In the genomic region with DNA sequence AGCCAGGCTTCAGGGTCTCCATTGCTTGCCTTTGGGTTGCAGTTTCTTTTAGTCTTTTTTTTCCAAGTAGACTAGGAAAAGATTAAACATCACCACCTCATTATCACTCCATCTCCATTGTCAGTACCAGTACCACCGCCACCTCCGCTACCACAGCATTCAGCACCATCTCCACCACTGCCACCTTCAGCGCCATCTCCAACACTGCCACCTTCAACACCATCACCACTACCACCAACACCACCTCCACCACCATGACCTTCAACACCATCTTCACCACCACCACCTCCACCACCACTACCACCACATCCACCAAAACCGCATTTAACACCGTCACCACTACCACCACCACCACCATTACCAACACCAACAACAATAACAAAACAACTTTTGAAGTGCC, we compare ENCODE assay signal across 29 cellular contexts.
"Had no signal": no experiment of that assay in that cellular context is flagged by ENCODE, and none has a peak within 500 bp of the region (broad histone marks: within the 10 kb centered on the region; RNA-seq: fewer than 3 reads in every experiment).

No MANE protein-coding gene starts in this region.

- H3K36me3 ChIP-seq: left lung, lower lobe of right lung, pancreas, prostate gland, stomach, thyroid gland, transverse colon, upper lobe of right lung, uterus had no signal

- H3K4me3 Mint-ChIP-seq: naive thymus-derived CD8-positive, alpha-beta T cell; stimulated activated naive B cell treated with anti-CD40 and anti-IgM and Interleukin-4, amounts not matched to agents 10 μg/mL and 1 μg/mL and 100 μg/mL, for 72 hours had no signal

- FAIRE-seq: islet of Langerhans, kidney, pancreas had no signal

- H3K36me3 Mint-ChIP-seq: naive thymus-derived CD8-positive, alpha-beta T cell; stimulated activated naive B cell treated with anti-CD40 and anti-IgM and Interleukin-4, amounts not matched to agents 10 μg/mL and 1 μg/mL and 100 μg/mL, for 72 hours had no signal

- H3K27ac Mint-ChIP-seq: naive thymus-derived CD8-positive, alpha-beta T cell; stimulated activated naive B cell treated with anti-CD40 and anti-IgM and Interleukin-4, amounts not matched to agents 10 μg/mL and 1 μg/mL and 100 μg/mL, for 72 hours had no signal

- H3K27ac ChIP-seq: left lung, lower lobe of right lung, pancreas, prostate gland, skin epidermis, stomach, testis, thyroid gland, transverse colon, upper lobe of right lung, uterus had no signal

- H3K4me3 ChIP-seq: left lung, lower lobe of right lung, pancreas, prostate gland, skin epidermis, stomach, testis, thyroid gland, transverse colon, upper lobe of right lung, uterus had no signal

- H3K4me1 ChIP-seq: left lung, lower lobe of right lung, pancreas, prostate gland, stomach, testis, thyroid gland, transverse colon, upper lobe of right lung, uterus had no signal

- H3K9me3 ChIP-seq: lower lobe of right lung, pancreas, prostate gland, stomach, testis, thyroid gland, transverse colon, upper lobe of right lung, uterus had no signal

- H3K4me1 Mint-ChIP-seq: naive thymus-derived CD8-positive, alpha-beta T cell; stimulated activated naive B cell treated with anti-CD40 and anti-IgM and Interleukin-4, amounts not matched to agents 10 μg/mL and 1 μg/mL and 100 μg/mL, for 72 hours had no signal

- DNase-seq: hippocampal formation; kidney; left colon; left lung; lower lobe of right lung; mammary epithelial cell; mesenchymal stem cell; naive thymus-derived CD8-positive, alpha-beta T cell; nucleus accumbens; pancreas; posterior cingulate gyrus; retina; right cardiac atrium; stimulated activated CD4-positive, alpha-beta T cell treated with anti-CD3 and anti-CD28 coated beads, Interleukin-12 subunit alpha, Interleukin-12 subunit beta, amount 100 ng/mL, for 4 hours; stimulated activated CD4-positive, alpha-beta T cell treated with anti-CD3 and anti-CD28 coated beads, Interleukin-15, amount 100 ng/mL, for 24 hours; stimulated activated CD4-positive, alpha-beta T cell treated with anti-CD3 and anti-CD28 coated beads, Interleukin-2, amount 100 ng/mL, for 24 hours; stimulated activated CD4-positive, alpha-beta T cell treated with anti-CD3 and anti-CD28 coated beads, Interleukin-4, amount 100 ng/mL, for 1 hour; stimulated activated naive B cell treated with anti-CD40 and anti-IgM and Interleukin-4, amounts not matched to agents 10 μg/mL and 1 μg/mL and 100 μg/mL, for 72 hours; stimulated activated naive CD8-positive, alpha-beta T cell treated with anti-CD3 and anti-CD28 coated beads, Interleukin-15, Interleukin-2, amounts not matched to agents 100 U/mL and 50 U/mL, for 24 hours; stomach; testis; thyroid gland; transverse colon; upper lobe of right lung; uterus had no signal

- H3K27me3 ChIP-seq: left lung, pancreas, testis, thyroid gland, transverse colon, upper lobe of right lung, uterus had no signal

- ATAC-seq: left colon; left lung; lower lobe of right lung; naive thymus-derived CD8-positive, alpha-beta T cell; pancreas; right cardiac atrium; sciatic nerve; stimulated activated naive B cell treated with anti-CD40 and anti-IgM and Interleukin-4, amounts not matched to agents 10 μg/mL and 1 μg/mL and 100 μg/mL, for 72 hours; stimulated activated naive CD8-positive, alpha-beta T cell treated with anti-CD3 and anti-CD28 coated beads, Interleukin-15, Interleukin-2, amounts not matched to agents 100 U/mL and 50 U/mL, for 24 hours; upper lobe of right lung had no signal
